Comparison of ENCODE assay signal across 16 cellular contexts in the genomic region with DNA sequence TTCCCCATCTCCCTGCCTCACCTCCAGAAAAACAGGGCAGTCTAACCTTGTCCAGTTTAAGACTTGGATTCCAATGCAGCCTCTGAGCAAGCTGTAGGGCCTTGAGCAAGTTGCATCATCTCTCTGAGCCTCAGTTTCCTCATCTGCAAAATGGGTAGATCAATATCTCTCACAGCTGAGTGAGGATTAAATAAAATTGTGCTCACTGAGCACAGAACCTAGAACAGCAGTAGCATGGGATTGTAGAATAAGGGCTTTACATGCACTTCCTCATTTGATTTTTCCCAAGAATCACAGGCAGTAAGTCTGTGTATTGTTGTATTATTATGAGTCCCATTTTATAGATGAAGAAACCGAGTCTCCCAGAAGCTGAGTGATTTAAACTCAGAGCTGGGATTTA. TPM values are rescaled to one million over a fixed set of nuclear protein-coding genes. Genes with fewer than 3 reads are reported as not detected.
"Had no signal": no experiment of that assay in that cellular context is flagged by ENCODE, and none has a peak within 500 bp of the region (broad histone marks: within the 10 kb centered on the region; RNA-seq: fewer than 3 reads in every experiment).

No MANE protein-coding gene starts in this region.

- FAIRE-seq: kidney had no signal

- H3K27ac ChIP-seq: adrenal gland, colonic mucosa, gastroesophageal sphincter had no signal

- H3K27ac Mint-ChIP-seq: activated CD8-positive, alpha-beta T cell treated with anti-CD3 and anti-CD28 coated beads, Interleukin-2, amount 10 ng/mL, durations not matched to agents 7 days and 5 days; activated naive CD4-positive, alpha-beta T cell treated with anti-CD3 and anti-CD28 coated beads, Interleukin-2, amount 10 ng/mL, durations not matched to agents 7 days and 5 days; progenitor cell of endocrine pancreas had no signal

- ATAC-seq: activated CD8-positive, alpha-beta T cell treated with anti-CD3 and anti-CD28 coated beads, Interleukin-2, amount 10 ng/mL, durations not matched to agents 7 days and 5 days; gastroesophageal sphincter; right cardiac atrium; stimulated activated naive B cell treated with anti-CD40 and anti-IgM and Interleukin-4, amounts not matched to agents 10 μg/mL and 1 μg/mL and 100 μg/mL, for 72 hours had no signal

- H3K9me3 ChIP-seq: adrenal gland, colonic mucosa, gastroesophageal sphincter had no signal

- H3K4me2 ChIP-seq: smooth muscle cell had no signal

- H3K9me3 Mint-ChIP-seq: activated naive CD4-positive, alpha-beta T cell treated with anti-CD3 and anti-CD28 coated beads, Interleukin-2, amount 10 ng/mL, durations not matched to agents 7 days and 5 days; activated T-helper 17 cell treated with anti-CD3 and anti-CD28 coated beads, Interleukin-2, amount 50 U/mL, for 72 hours; stimulated activated naive B cell treated with anti-CD40 and anti-IgM and Interleukin-4, amounts not matched to agents 10 μg/mL and 1 μg/mL and 100 μg/mL, for 72 hours had no signal

- DNase-seq: activated CD4-positive, alpha-beta T cell treated with anti-CD3 and anti-CD28 coated beads for 1 hour; activated CD8-positive, alpha-beta memory T cell treated with anti-CD3 and anti-CD28 coated beads, Interleukin-2, amount 50 U/mL, for 48 hours; activated CD8-positive, alpha-beta T cell treated with anti-CD3 and anti-CD28 coated beads, Interleukin-2, amount 10 ng/mL, durations not matched to agents 7 days and 5 days; activated naive CD4-positive, alpha-beta T cell treated with anti-CD3 and anti-CD28 coated beads, Interleukin-2, amount 10 ng/mL, durations not matched to agents 7 days and 5 days; adrenal gland; colonic mucosa; kidney; stimulated activated CD4-positive, alpha-beta T cell treated with anti-CD3 and anti-CD28 coated beads, Interleukin-1b, Interleukin-23, amount 100 ng/mL, for 48 hours; stimulated activated naive B cell treated with anti-CD40 and anti-IgM and Interleukin-4, amounts not matched to agents 10 μg/mL and 1 μg/mL and 100 μg/mL, for 72 hours; trophoblast cell had no signal

- H3K27me3 Mint-ChIP-seq: activated T-helper 17 cell treated with anti-CD3 and anti-CD28 coated beads, Interleukin-2, amount 50 U/mL, for 72 hours; stimulated activated naive B cell treated with anti-CD40 and anti-IgM and Interleukin-4, amounts not matched to agents 10 μg/mL and 1 μg/mL and 100 μg/mL, for 72 hours had no signal

- H3K36me3 ChIP-seq: adrenal gland, colonic mucosa, gastroesophageal sphincter had no signal

- H3K4me3 ChIP-seq: adrenal gland, colonic mucosa, smooth muscle cell had no signal

- H3K4me3 Mint-ChIP-seq: activated CD8-positive, alpha-beta T cell treated with anti-CD3 and anti-CD28 coated beads, Interleukin-2, amount 10 ng/mL, durations not matched to agents 7 days and 5 days; activated naive CD4-positive, alpha-beta T cell treated with anti-CD3 and anti-CD28 coated beads, Interleukin-2, amount 10 ng/mL, durations not matched to agents 7 days and 5 days; activated T-helper 17 cell treated with anti-CD3 and anti-CD28 coated beads, Interleukin-2, amount 50 U/mL, for 72 hours; stimulated activated naive B cell treated with anti-CD40 and anti-IgM and Interleukin-4, amounts not matched to agents 10 μg/mL and 1 μg/mL and 100 μg/mL, for 72 hours had no signal

- H3K36me3 Mint-ChIP-seq: activated naive CD4-positive, alpha-beta T cell treated with anti-CD3 and anti-CD28 coated beads, Interleukin-2, amount 10 ng/mL, durations not matched to agents 7 days and 5 days had no signal

RNA-seq across cellular contexts. Expression of a gene that starts 2.0 kb away (rescaled TPM):
- total RNA-seq: activated CD8-positive, alpha-beta T cell treated with anti-CD3 and anti-CD28 coated beads, Interleukin-2, amount 10 ng/mL, durations not matched to agents 7 days and 5 days; T-helper 2 cell treated with Interferon-gamma antibody and Interleukin-4, amounts not matched to agents 100 ng/mL and 5 ng/mL, for 36 hours had no signal
